Comparison of ENCODE assay signal across 14 cellular contexts in genomic region chr10:131946321-131946751, GRCh38. TPM values are rescaled to one million over a fixed set of nuclear protein-coding genes. Genes with fewer than 3 reads are reported as not detected.
A peak's percentile ranks its signal among the peaks of the same experiment; 100 is the strongest.
DNase-seq lines count a peak whose midpoint lies in the region; ATAC-seq and TF ChIP-seq lines count a peak whose summit lies in the region.
"Had no signal": no experiment of that assay in that cellular context is flagged by ENCODE, and none has a peak within 500 bp of the region (broad histone marks: within the 10 kb centered on the region; RNA-seq: fewer than 3 reads in every experiment).

No MANE protein-coding gene starts in this region.

- H3K27ac ChIP-seq in cardiac muscle cell (no peak overlapping the region), psoas muscle (no peak overlapping the region)
- H3K27ac ChIP-seq: BLaER1, transverse colon had no signal

- intact Hi-C loops in cardiac septum (cut with DNase I) (no loop called here), psoas muscle (cut with DNase I) (no loop called here)

- H3K9me3 ChIP-seq in cardiac muscle cell (ENCODE audit: low read depth) (no peaks in the 10 kb centered on the region), psoas muscle (no peaks in the 10 kb centered on the region)
- H3K9me3 ChIP-seq: BLaER1, transverse colon had no signal

- DNase-seq in cardiac muscle cell (ENCODE audit: low read depth in 1 of 2, low spot score in 1 of 2) (peak in 1 of 2 donors; percentile 87), cardiac septum (ENCODE audit: low spot score) (no peak), astrocyte of the spinal cord (ENCODE audit: low read depth, low spot score) (peak; percentile 86), kidney tubule cell (ENCODE audit: low spot score) (peak; percentile 63), NCI-H345 (lab: John Stamatoyannopoulos, UW) (no peak), psoas muscle (no peak)
- DNase-seq in stimulated activated CD4-positive, alpha-beta T cell treated with anti-CD3 and anti-CD28 coated beads, Interleukin-15, amount 100 ng/mL, for 24 hours, result no peak
- DNase-seq: KG1, NCI-H510A treated with DMSO at 0.1 percent for 48 hours, T-cell, transverse colon had no signal

- H3K4me3 ChIP-seq in cardiac muscle cell, result no peak overlapping the region
- H3K4me3 ChIP-seq in astrocyte of the spinal cord (ENCODE audit: low read depth, low read length), result no peak overlapping the region
- H3K4me3 ChIP-seq in psoas muscle, result no peak overlapping the region
- H3K4me3 ChIP-seq: BLaER1, transverse colon had no signal

- peak; percentile 12 for TF ChIP-seq CTCF in cardiac muscle cell (IDR thresholded peaks at IDR 0.05; ENCODE audit: low read depth, low read length)
- TF ChIP-seq CTCF in astrocyte of the spinal cord (IDR thresholded peaks at IDR 0.05; ENCODE audit: low read depth, low read length), result no peak
- no peak for TF ChIP-seq CTCF in psoas muscle (IDR thresholded peaks at IDR 0.05)

- H3K36me3 ChIP-seq in cardiac muscle cell, result peaks cover 47% of the 10 kb centered on the region
- H3K36me3 ChIP-seq in psoas muscle (ENCODE audit: insufficient read depth in 1 of 2, low read depth in 1 of 2), result peaks cover 4 to 86% of the 10 kb centered on the region in 2 donors

- 78 to 89% (median 82%) methylated on average over 14 of the region's 14 CpGs for WGBS in psoas muscle, 3 donors

- in situ Hi-C loops in astrocyte of the spinal cord (cut with HindIII; ENCODE audit: low sequenced_read_pairs), result no loop called here

- ATAC-seq in psoas muscle, result no peak
- no peak for ATAC-seq in HG03280 (IDR thresholded peaks at IDR 0.05; ENCODE audit: unreplicated experiment)
- ATAC-seq: natural killer cell treated with Interleukin-12 subunit alpha and Interleukin-12 subunit beta and Interleukin-15 and Interleukin-18, amount 100 ng/mL, for 72 hours; T-cell had no signal

- H3K27me3 ChIP-seq in cardiac muscle cell (no peaks in the 10 kb centered on the region), psoas muscle (ENCODE audit: insufficient read depth in 3 of 3, low read length in 2 of 3) (no peaks in the 10 kb centered on the region)
- H3K27me3 ChIP-seq: BLaER1, transverse colon had no signal

- H3K4me1 ChIP-seq in cardiac muscle cell (ENCODE audit: low read depth) (no peaks in the 10 kb centered on the region), psoas muscle (peaks cover 4% of the 10 kb centered on the region)
- H3K4me1 ChIP-seq: BLaER1, transverse colon had no signal

RNA-seq across cellular contexts. Expression of gene BNIP3, which starts 35.4 kb away (rescaled TPM):
- total RNA-seq in cardiac muscle cell, result 1,301 and 1,791 TPM in 2 replicates
- 675 and 686 TPM in 2 replicates for polyA plus RNA-seq in cardiac muscle cell
- total RNA-seq in cardiac septum, result 112 TPM
- total RNA-seq in psoas muscle, result 100 to 1,000 TPM in 3 of 4 donors, 10 to 100 TPM in 1; 93.5 to 165 (median 151) TPM
- polyA plus RNA-seq in psoas muscle, result 100 to 1,000 TPM in 2 of 3 donors, 10 to 100 TPM in 1; 85.9 to 210 (median 133) TPM

RNA-seq across cellular contexts. Expression of gene PPP2R2D, which starts 45.5 kb away (rescaled TPM):
- total RNA-seq in cardiac muscle cell, result 40.5 and 43.5 TPM in 2 replicates
- polyA plus RNA-seq in cardiac muscle cell, result 37.3 and 45.0 TPM in 2 replicates
- total RNA-seq in cardiac septum, result 35.3 TPM
- 10 to 100 TPM; 19.2 to 47.4 (median 33.0) TPM for total RNA-seq in psoas muscle
- 10 to 100 TPM; 23.0 to 27.3 (median 25.7) TPM for polyA plus RNA-seq in psoas muscle

Comparison
In these comparisons a context has a peak if more than half of its experiments do, and no peak if none do; other contexts are left out.
1. DNase-seq: peak in astrocyte of the spinal cord (single experiment) and kidney tubule cell (single experiment); none in cardiac septum (single experiment), stimulated activated CD4-positive, alpha-beta T cell treated with anti-CD3 and anti-CD28 coated beads, Interleukin-15, amount 100 ng/mL, for 24 hours (single experiment), NCI-H345 (single experiment) and psoas muscle (0 of 2).